In genomic region chr9:133576591-133577462, GRCh38 we compare ENCODE assay signal across 21 cellular contexts. TPM values are rescaled to one million over a fixed set of nuclear protein-coding genes. Genes with fewer than 3 reads are reported as not detected.
DNase-seq lines count a peak whose midpoint lies in the region; ATAC-seq, FAIRE-seq and TF ChIP-seq lines count a peak whose summit lies in the region.
"Had no signal": no experiment of that assay in that cellular context is flagged by ENCODE, and none has a peak within 500 bp of the region (broad histone marks: within the 10 kb centered on the region; RNA-seq: fewer than 3 reads in every experiment).

No MANE protein-coding gene starts in this region.

- H2BK12ac ChIP-seq in H9 (ENCODE audit: insufficient read length, low read depth, low read length) (no peak overlapping the region), H1 (ENCODE audit: low read depth, low read length) (no peak overlapping the region)

- H3K27ac Mint-ChIP-seq in H9 (peak overlapping the region in 1 of 3 experiments; percentile 4; a peak in 2 of 7 replicates), nephron (peak overlapping the region; percentile 81 to 93 (median 92))
- H3K27ac Mint-ChIP-seq: type B pancreatic cell had no signal

- no CpG with 5 or more reads among the region's 30 CpGs for WGBS in H9 (ENCODE audit: extremely low coverage, insufficient read length, low lambda C conversion rate)
- 87% methylated on average over 16 of the region's 30 CpGs; no CpG with 5 or more reads in 1 of the 2 experiments for WGBS in H1 (ENCODE audit: extremely low coverage in 1 of 2, insufficient coverage in 1 of 2, insufficient read length in 1 of 2, insufficient replicate concordance in 2 of 2, low coverage in 1 of 2, low lambda C conversion rate in 2 of 2, missing lambda C conversion rate in 1 of 2), 2 experiments
- 56 to 62% methylated on average over 11 to 24 of the region's 30 CpGs for WGBS in esophagus squamous epithelium, 2 donors

- no peak for ATAC-seq in HG02798 (IDR thresholded peaks at IDR 0.05; ENCODE audit: poor library complexity, unreplicated experiment)

- H3K56ac ChIP-seq in H9 (ENCODE audit: insufficient read length, low read depth, low read length) (no peak overlapping the region), H1 (replicated peaks; ENCODE audit: insufficient read length, low read depth, low read length) (no peak overlapping the region)

- peak overlapping the region; percentile 81 for H3K27ac ChIP-seq in BLaER1
- H3K27ac ChIP-seq in H9 (ENCODE audit: insufficient read length, low read depth, low read length) = no peak overlapping the region
- H3K27ac ChIP-seq in H1 (ENCODE audit: low read depth, low read length) = no peak overlapping the region
- H3K27ac ChIP-seq in esophagus squamous epithelium = no peak overlapping the region

- TF ChIP-seq RAD21 in H1 (IDR thresholded peaks at IDR 0.05 in 1 of 2, conservative IDR thresholded peaks at IDR 0.05 in 1 of 2; ENCODE audit: low read depth in 2 of 2, low read length in 2 of 2) = no peak

- peak overlapping the region; percentile 17; the same call in 1 of the 2 replicates for H3K14ac ChIP-seq in H9 (ENCODE audit: insufficient read depth, low read length)
- H3K14ac ChIP-seq in H1 (ENCODE audit: insufficient read length) = no peak overlapping the region

- H3K4me2 ChIP-seq in BLaER1 = peak overlapping the region; percentile 99
- no peak overlapping the region for H3K4me2 ChIP-seq in H9 (ENCODE audit: insufficient read depth, insufficient read length, low read length)
- H3K4me2 ChIP-seq in H1 (ENCODE audit: insufficient read depth in 1 of 2, low read depth in 2 of 2, low read length in 2 of 2) = no peak overlapping the region

- H3K9me3 ChIP-seq in BLaER1 (no peaks in the 10 kb centered on the region), H9 (ENCODE audit: control insufficient read depth, low read depth, low read length) (no peaks in the 10 kb centered on the region), H1 (ENCODE audit: insufficient read depth in 2 of 2, low read depth in 1 of 2, low read length in 1 of 2) (no peaks in the 10 kb centered on the region), esophagus squamous epithelium (no peaks in the 10 kb centered on the region)

- TF ChIP-seq CTCF in H9 (conservative IDR thresholded peaks at IDR 0.05) = no peak
- no peak for TF ChIP-seq CTCF in H1 (IDR thresholded peaks at IDR 0.05; ENCODE audit: control extremely low read depth in 1 of 3, insufficient read depth in 1 of 3, low read depth in 1 of 3, low read length in 3 of 3)
- TF ChIP-seq CTCF in nephron (IDR thresholded peaks at IDR 0.05; ENCODE audit: unreplicated experiment in 3 of 3) = no peak
- TF ChIP-seq CTCF in esophagus squamous epithelium (IDR thresholded peaks at IDR 0.05) = no peak

- no peaks in the 10 kb centered on the region for H3K79me1 ChIP-seq in H9 (ENCODE audit: insufficient read depth, low read depth, low read length, poor library complexity, severe bottlenecking)
- no peaks in the 10 kb centered on the region for H3K79me1 ChIP-seq in H1 (ENCODE audit: low read depth, low read length)

- intact Hi-C loops in esophagus squamous epithelium (cut with DNase I) = no loop called here

- TF ChIP-seq POLR2A in H1 (IDR thresholded peaks at IDR 0.05; ENCODE audit: control extremely low read depth in 1 of 2, low read depth in 2 of 2, low read length in 2 of 2) = no peak
- TF ChIP-seq POLR2A in esophagus squamous epithelium (IDR thresholded peaks at IDR 0.05) = no peak

- no peaks in the 10 kb centered on the region for H3K79me2 ChIP-seq in H9 (ENCODE audit: insufficient read depth, low read length)
- H3K79me2 ChIP-seq in H1 (ENCODE audit: control insufficient read depth in 1 of 2, insufficient read depth in 2 of 2, low read length in 2 of 2) = no peaks in the 10 kb centered on the region

- H3K23me2 ChIP-seq in H9 (ENCODE audit: insufficient read length, low read depth, low read length, poor library complexity, severe bottlenecking) = no peaks in the 10 kb centered on the region
- H3K23me2 ChIP-seq in H1 (ENCODE audit: low read depth, low read length) = no peaks in the 10 kb centered on the region

- H3K27me3 ChIP-seq in BLaER1 (no peaks in the 10 kb centered on the region), H9 (ENCODE audit: insufficient read depth, low read length) (no peaks in the 10 kb centered on the region), H1 (replicated peaks in 1 of 4; ENCODE audit: control insufficient read depth in 3 of 4, extremely low read depth in 1 of 4, insufficient read depth in 3 of 4, low read length in 3 of 4) (0 out of 7 replicates have a peak, but pooled peaks cover 0 to 2% (median 0%) of the 10 kb centered on the region in 4 experiments), esophagus squamous epithelium (peaks cover 0 to 63% (median 0%) of the 10 kb centered on the region in 4 donors)

- H2BK15ac ChIP-seq in H9 (ENCODE audit: low read depth, low read length) = no peak overlapping the region
- no peak overlapping the region for H2BK15ac ChIP-seq in H1 (ENCODE audit: low read length)

- H2BK20ac ChIP-seq in H9 (ENCODE audit: low read depth, low read length, poor library complexity, severe bottlenecking) = no peak overlapping the region
- no peak overlapping the region for H2BK20ac ChIP-seq in H1 (ENCODE audit: low read length)

- H3K9me3 Mint-ChIP-seq in H9 = no peaks in the 10 kb centered on the region
- no peaks in the 10 kb centered on the region for H3K9me3 Mint-ChIP-seq in nephron
- H3K9me3 Mint-ChIP-seq: type B pancreatic cell had no signal

- no peak for FAIRE-seq in H1 (lab: Jason Lieb, UNC)
- FAIRE-seq: D721Med, kidney, RCC 7860 had no signal

- H3K4me1 Mint-ChIP-seq in H9 (peaks cover 35 to 45% of the 10 kb centered on the region in 2 experiments), nephron (peaks cover 40% of the 10 kb centered on the region)

- H3K4me1 ChIP-seq in BLaER1 (peaks cover 98% of the 10 kb centered on the region), H9 (ENCODE audit: insufficient read depth, low read length) (no peaks in the 10 kb centered on the region; the same call in 1 of the 2 replicates), H1 (replicated peaks in 1 of 4; ENCODE audit: control insufficient read depth in 3 of 4, insufficient read depth in 4 of 4, low read length in 3 of 4) (peaks cover 0 to 8% (median 1%) of the 10 kb centered on the region in 4 experiments; a peak in 5 of 7 replicates), esophagus squamous epithelium (peaks cover 4 to 24% (median 15%) of the 10 kb centered on the region in 3 donors)

- H3T11ph ChIP-seq in H9 (ENCODE audit: low read length) = no peak overlapping the region

- H2BK5ac ChIP-seq in H9 (ENCODE audit: insufficient read length, low read length) (no peak overlapping the region), H1 (ENCODE audit: low read depth, low read length) (no peak overlapping the region)

- no peak for TF ChIP-seq EP300 in H1 (IDR thresholded peaks at IDR 0.05; ENCODE audit: borderline replicate concordance in 1 of 2, low read depth in 2 of 2, low read length in 2 of 2)

- H4K5ac ChIP-seq in H9 (ENCODE audit: insufficient read length, low read depth, low read length) = no peak overlapping the region
- no peak overlapping the region for H4K5ac ChIP-seq in H1 (ENCODE audit: insufficient read length, low read depth, low read length)

- H4K91ac ChIP-seq in H9 (ENCODE audit: insufficient read length, low read depth, low read length) (no peak overlapping the region), H1 (replicated peaks; ENCODE audit: insufficient read length, low read length) (no peak overlapping the region)

- no peaks in the 10 kb centered on the region for H4K20me1 ChIP-seq in BLaER1
- H4K20me1 ChIP-seq in H9 (ENCODE audit: control insufficient read depth, insufficient read depth, insufficient read length) = no peaks in the 10 kb centered on the region
- no peaks in the 10 kb centered on the region for H4K20me1 ChIP-seq in H1 (replicated peaks in 1 of 2; ENCODE audit: control insufficient read depth in 1 of 2, insufficient read depth in 2 of 2, low read length in 2 of 2)

- H3K4ac ChIP-seq in H9 (ENCODE audit: low read depth, low read length) (no peak overlapping the region), H1 (replicated peaks; ENCODE audit: insufficient read length, low read depth, low read length) (no peak overlapping the region)

- peak overlapping the region; percentile 67 for H3K9ac ChIP-seq in BLaER1
- no peak overlapping the region for H3K9ac ChIP-seq in H9 (ENCODE audit: extremely low read depth, insufficient read length, low read length)
- no peak overlapping the region for H3K9ac ChIP-seq in H1 (replicated peaks in 1 of 4; ENCODE audit: extremely low read depth in 1 of 4, low read depth in 3 of 4, low read length in 3 of 4)

- H3K4me3 Mint-ChIP-seq in H9 (no peak overlapping the region), nephron (peak overlapping the region; percentile 58 to 68 (median 66))
- H3K4me3 Mint-ChIP-seq: type B pancreatic cell had no signal

- H4K8ac ChIP-seq in H9 (replicated peaks; ENCODE audit: insufficient read length, low read depth, low read length) = no peak overlapping the region
- no peak overlapping the region for H4K8ac ChIP-seq in H1 (ENCODE audit: extremely low read depth, insufficient read depth, low read length)

- H3K27me3 Mint-ChIP-seq in H9 (ENCODE audit: low read depth) = peaks cover 6% of the 10 kb centered on the region
- peaks cover 37% of the 10 kb centered on the region for H3K27me3 Mint-ChIP-seq in nephron (ENCODE audit: low read depth)

- no peak overlapping the region for H3K23ac ChIP-seq in H9 (ENCODE audit: insufficient read length, low read depth, low read length)
- H3K23ac ChIP-seq in H1 (ENCODE audit: insufficient read length) = no peak overlapping the region

- DNase-seq in H9 (no peak), H1 (ENCODE audit: low read depth in 1 of 2, low spot score in 2 of 2) (no peak), NCI-H524 treated with DMSO at 0.1 percent for 48 hours (lab: John Stamatoyannopoulos, UW) (no peak), DMS79 (lab: John Stamatoyannopoulos, UW) (no peak), esophagus squamous epithelium (lab: John Stamatoyannopoulos, UW) (no peak)
- DNase-seq: activated CD4-positive, CD25-positive, alpha-beta regulatory T cell; activated CD8-positive, alpha-beta memory T cell treated with anti-CD3 and anti-CD28 coated beads, Interleukin-2, amount 50 U/mL, for 4 hours; activated naive CD4-positive, alpha-beta T cell treated with anti-CD3 and anti-CD28 coated beads, Interleukin-2, amount 50 U/mL, for 16 hours; kidney; NCI-H2029; NCI-H748 treated with DMSO at 0.1 percent for 48 hours; stimulated activated CD4-positive, alpha-beta T cell treated with anti-CD3 and anti-CD28 coated beads, Interleukin-4, amount 100 ng/mL, for 1 hour had no signal

- peak overlapping the region; percentile 45 for H3K4me3 ChIP-seq in BLaER1
- no peak overlapping the region for H3K4me3 ChIP-seq in H1 (ENCODE audit: extremely low read depth in 1 of 4, insufficient read depth in 2 of 4, low read depth in 3 of 4, low read length in 4 of 4)
- H3K4me3 ChIP-seq in esophagus squamous epithelium = peak overlapping the region in 1 of 4 donors; percentile 36

- CTCF ChIA-PET in H1 (lab: Charles Lee; ENCODE audit: partially characterized antibody) = interaction anchor here (0.9 to 5.3 kb wide), 7 partner anchors 8 to 153 kb away, joined by 3 to 46 read pairs (median 12); no protein-coding TSS in a partner anchor

- H2BK120ac ChIP-seq in H9 (ENCODE audit: low read depth, low read length, poor library complexity, severe bottlenecking) (no peak overlapping the region), H1 (replicated peaks; ENCODE audit: low read depth, low read length) (no peak overlapping the region)

- H2AK5ac ChIP-seq in H9 (ENCODE audit: insufficient read length, low read length) = no peak overlapping the region
- 0 out of 2 replicates have a peak overlapping the region, but pooled peaks have one; percentile 2 for H2AK5ac ChIP-seq in H1 (ENCODE audit: low read depth, low read length)

- H3K36me3 ChIP-seq in BLaER1 (no peaks in the 10 kb centered on the region), H1 (ENCODE audit: control insufficient read depth in 2 of 4, insufficient read depth in 4 of 4, low read length in 3 of 4) (no peaks in the 10 kb centered on the region), esophagus squamous epithelium (no peaks in the 10 kb centered on the region)

- H3K18ac ChIP-seq in H9 (ENCODE audit: insufficient read length, low read depth, low read length) (no peak overlapping the region), H1 (ENCODE audit: extremely low read depth, low read length) (peak overlapping the region; percentile 19; the same call in 1 of the 2 replicates)

- POLR2A ChIA-PET in H1 (lab: Charles Lee; ENCODE audit: partially characterized antibody) = interaction anchor here (1.1 kb wide), 1 partner anchor 19 kb away, joined by 3 read pairs; no protein-coding TSS in a partner anchor

- H3K36me3 Mint-ChIP-seq in H9 (ENCODE audit: insufficient read depth in 1 of 3, low read depth in 3 of 3) (no peaks in the 10 kb centered on the region; a peak in 1 of 7 replicates), nephron (ENCODE audit: low read depth) (no peaks in the 10 kb centered on the region)
- H3K36me3 Mint-ChIP-seq: type B pancreatic cell had no signal

- no peak overlapping the region for H2AFZ ChIP-seq in H9 (ENCODE audit: low read length)
- no peak overlapping the region for H2AFZ ChIP-seq in H1 (ENCODE audit: low read length)

RNA-seq across cellular contexts. Expression of gene FAM163B, which starts 32.4 kb away (rescaled TPM):
- total RNA-seq in H9 (2021) (0.39 and 0.64 TPM in 2 replicates), esophagus squamous epithelium (not detected)
- total RNA-seq in H1 (2021; fragmentation: NEBNext Ultra II Directional; extraction: Animal tissue kit (Norgen Biotek cat#: 25700)) = 0.38 and 0.63 TPM in 2 replicates
- polyA plus RNA-seq in H1 (2011; rRNA removed) = 1.0 and 2.6 TPM in 2 replicates
- polyA plus RNA-seq in H1 (2011; cell fraction: cytosol; rRNA removed) = 1.5 TPM
- 3.8 TPM for polyA plus RNA-seq in H1 (2011; cell fraction: nucleus; rRNA removed)
- 0.64 to 2.1 TPM (median 1.3 TPM) in 4 replicates for polyA plus RNA-seq in H1 (2012, experiment 1 of 2)
- polyA plus RNA-seq in H1 (2012, experiment 2 of 2) = 0.38 TPM
- 0.59 TPM for polyA plus RNA-seq in H1 (2013, experiment 1 of 2)
- 0.63 TPM for polyA plus RNA-seq in H1 (2013, experiment 2 of 2)
- polyA minus RNA-seq in H1 (2011; rRNA and poly(A)+ RNA removed) = 1.2 TPM in 2 replicates
- polyA minus RNA-seq in H1 (2011; cell fraction: cytosol; rRNA and poly(A)+ RNA removed) = not detected
- polyA minus RNA-seq in H1 (2011; cell fraction: nucleus; rRNA and poly(A)+ RNA removed) = 1.3 TPM
- total RNA-seq: glomerular endothelial cell, HT-29, renal cortical epithelial cell had no signal

RNA-seq across cellular contexts. Expression of gene ADAMTSL2, which starts 42.3 kb away (rescaled TPM):
- 0.61 and 0.86 TPM in 2 replicates for total RNA-seq in H9 (2021)
- 0.69 and 0.74 TPM in 2 replicates for total RNA-seq in H1 (2021; fragmentation: NEBNext Ultra II Directional; extraction: Animal tissue kit (Norgen Biotek cat#: 25700))
- polyA plus RNA-seq in H1 (2011; rRNA removed) = 0.76 and 1.0 TPM in 2 replicates
- 0.79 TPM for polyA plus RNA-seq in H1 (2011; cell fraction: cytosol; rRNA removed)
- polyA plus RNA-seq in H1 (2011; cell fraction: nucleus; rRNA removed) = 2.6 TPM
- polyA plus RNA-seq in H1 (2012, experiment 1 of 2) = 0.29 to 1.0 TPM (median 0.65 TPM) in 4 replicates
- 0.41 TPM for polyA plus RNA-seq in H1 (2012, experiment 2 of 2)
- polyA plus RNA-seq in H1 (2013, experiment 1 of 2) = 0.39 TPM
- 0.29 TPM for polyA plus RNA-seq in H1 (2013, experiment 2 of 2)
- polyA minus RNA-seq in H1 (2011; rRNA and poly(A)+ RNA removed) = 0.13 and 0.73 TPM in 2 replicates
- 0.29 TPM for polyA minus RNA-seq in H1 (2011; cell fraction: cytosol; rRNA and poly(A)+ RNA removed)
- polyA minus RNA-seq in H1 (2011; cell fraction: nucleus; rRNA and poly(A)+ RNA removed) = 0.60 TPM
- 1 to 10 TPM; 1.1 to 2.1 (median 1.4) TPM for total RNA-seq in esophagus squamous epithelium
- total RNA-seq: glomerular endothelial cell had no signal

RNA-seq across cellular contexts. Expression of gene MYMK, which starts 52.1 kb away (rescaled TPM):
- total RNA-seq in H9 (2021) (not detected in 2 replicates), esophagus squamous epithelium (not detected)
- total RNA-seq in H1 (2021; fragmentation: NEBNext Ultra II Directional; extraction: Animal tissue kit (Norgen Biotek cat#: 25700)) = not detected in 2 replicates
- 0.30 TPM in 1 of 2 replicates, not detected in the other for polyA plus RNA-seq in H1 (2011; rRNA removed)
- polyA plus RNA-seq in H1 (2011; cell fraction: cytosol; rRNA removed) = 0.23 TPM
- 0.30 TPM for polyA plus RNA-seq in H1 (2011; cell fraction: nucleus; rRNA removed)
- not detected in 4 replicates for polyA plus RNA-seq in H1 (2012, experiment 1 of 2)
- not detected for polyA plus RNA-seq in H1 (2012, experiment 2 of 2)
- not detected for polyA plus RNA-seq in H1 (2013, experiment 1 of 2)
- polyA plus RNA-seq in H1 (2013, experiment 2 of 2) = 0.09 TPM
- polyA minus RNA-seq in H1 (2011; rRNA and poly(A)+ RNA removed) = not detected in 2 replicates
- polyA minus RNA-seq in H1 (2011; cell fraction: cytosol; rRNA and poly(A)+ RNA removed) = not detected
- not detected for polyA minus RNA-seq in H1 (2011; cell fraction: nucleus; rRNA and poly(A)+ RNA removed)
- total RNA-seq: glomerular endothelial cell, HT-29, kidney, renal cortical epithelial cell had no signal

RNA-seq across cellular contexts. Expression of gene DBH, which starts 59.3 kb away (rescaled TPM):
- total RNA-seq in H9 (2021) (not detected in 2 replicates), esophagus squamous epithelium (not detected)
- 0.29 TPM in 1 of 2 replicates, not detected in the other for total RNA-seq in H1 (2021; fragmentation: NEBNext Ultra II Directional; extraction: Animal tissue kit (Norgen Biotek cat#: 25700))
- polyA plus RNA-seq in H1 (2011; rRNA removed) = 0.18 and 0.24 TPM in 2 replicates
- polyA plus RNA-seq in H1 (2011; cell fraction: cytosol; rRNA removed) = 0.17 TPM
- polyA plus RNA-seq in H1 (2011; cell fraction: nucleus; rRNA removed) = 0.76 TPM
- 0.11 to 0.53 TPM (median 0.31 TPM) in 4 replicates for polyA plus RNA-seq in H1 (2012, experiment 1 of 2)
- 0.12 TPM for polyA plus RNA-seq in H1 (2012, experiment 2 of 2)
- 0.20 TPM for polyA plus RNA-seq in H1 (2013, experiment 1 of 2)
- 0.26 TPM for polyA plus RNA-seq in H1 (2013, experiment 2 of 2)
- polyA minus RNA-seq in H1 (2011; rRNA and poly(A)+ RNA removed) = 0.10 and 0.22 TPM in 2 replicates
- not detected for polyA minus RNA-seq in H1 (2011; cell fraction: cytosol; rRNA and poly(A)+ RNA removed)
- polyA minus RNA-seq in H1 (2011; cell fraction: nucleus; rRNA and poly(A)+ RNA removed) = 0.40 TPM
- total RNA-seq: glomerular endothelial cell, HT-29, kidney, renal cortical epithelial cell had no signal

Comparison
In these comparisons a context has a peak if more than half of its experiments do, and no peak if none do; other contexts are left out.
1. H3K4me3 Mint-ChIP-seq: peak in nephron (3 of 3); none in H9 (0 of 2).